In genomic region chr1:17440074-17440826, GRCh38 we compare ENCODE assay signal across 8 cellular contexts. TPM values are rescaled to one million over a fixed set of nuclear protein-coding genes. Genes with fewer than 3 reads are reported as not detected.
DNase-seq lines count a peak whose midpoint lies in the region.

No MANE protein-coding gene starts in this region.

- peak; percentile 65 for DNase-seq in activated CD4-positive, alpha-beta T cell treated with anti-CD3 and anti-CD28 coated beads, Interleukin-2, amount 10 ng/mL, durations not matched to agents 24 days and 14 days
- DNase-seq in activated CD4-positive, alpha-beta T cell treated with anti-CD3 and anti-CD28 coated beads, Interleukin-2, amount 50 U/mL, for 48 hours = no peak
- DNase-seq in activated naive CD8-positive, alpha-beta T cell treated with anti-CD3 and anti-CD28 coated beads for 36 hours = no peak
- no peak for DNase-seq in immature natural killer cell
- DNase-seq in substantia nigra (lab: John Stamatoyannopoulos, UW) = no peak
- DNase-seq in nucleus accumbens (lab: John Stamatoyannopoulos, UW) = no peak
- DNase-seq in activated CD8-positive, alpha-beta memory T cell treated with anti-CD3 and anti-CD28 coated beads for 24 hours = no peak
- DNase-seq in HUDEP-2 (lab: John Stamatoyannopoulos, UW; ENCODE audit: unreplicated experiment in 76 of 76) = no peak

- H3K27ac Mint-ChIP-seq in activated CD4-positive, alpha-beta T cell treated with anti-CD3 and anti-CD28 coated beads, Interleukin-2, amount 10 ng/mL, durations not matched to agents 24 days and 14 days = peak overlapping the region; percentile 84
- peak overlapping the region; percentile 82 for H3K27ac Mint-ChIP-seq in activated naive CD8-positive, alpha-beta T cell treated with anti-CD3 and anti-CD28 coated beads for 36 hours
- peak overlapping the region; percentile 7 to 84 (median 80) for H3K27ac Mint-ChIP-seq in immature natural killer cell

- no peaks in the 10 kb centered on the region for H3K27me3 Mint-ChIP-seq in activated CD4-positive, alpha-beta T cell treated with anti-CD3 and anti-CD28 coated beads, Interleukin-2, amount 10 ng/mL, durations not matched to agents 24 days and 14 days
- no peaks in the 10 kb centered on the region for H3K27me3 Mint-ChIP-seq in activated naive CD8-positive, alpha-beta T cell treated with anti-CD3 and anti-CD28 coated beads for 36 hours
- H3K27me3 Mint-ChIP-seq in immature natural killer cell (ENCODE audit: low read depth in 3 of 3) = peaks cover 3 to 28% (median 28%) of the 10 kb centered on the region in 3 donors

- peak overlapping the region; percentile 96 for H3K4me3 Mint-ChIP-seq in activated CD4-positive, alpha-beta T cell treated with anti-CD3 and anti-CD28 coated beads, Interleukin-2, amount 10 ng/mL, durations not matched to agents 24 days and 14 days
- peak overlapping the region; percentile 84 for H3K4me3 Mint-ChIP-seq in activated naive CD8-positive, alpha-beta T cell treated with anti-CD3 and anti-CD28 coated beads for 36 hours
- H3K4me3 Mint-ChIP-seq in immature natural killer cell = peak overlapping the region; percentile 75 to 97 (median 80)

- H3K36me3 Mint-ChIP-seq in activated CD4-positive, alpha-beta T cell treated with anti-CD3 and anti-CD28 coated beads, Interleukin-2, amount 10 ng/mL, durations not matched to agents 24 days and 14 days (ENCODE audit: low read depth) = peaks cover 24% of the 10 kb centered on the region
- peaks cover 27% of the 10 kb centered on the region for H3K36me3 Mint-ChIP-seq in activated naive CD8-positive, alpha-beta T cell treated with anti-CD3 and anti-CD28 coated beads for 36 hours
- no peaks in the 10 kb centered on the region for H3K36me3 Mint-ChIP-seq in immature natural killer cell

- intact Hi-C loops in activated CD4-positive, alpha-beta T cell treated with anti-CD3 and anti-CD28 coated beads, Interleukin-2, amount 10 ng/mL, durations not matched to agents 24 days and 14 days (cut with micrococcal nuclease) = no loop called here

- H3K4me1 Mint-ChIP-seq in activated CD4-positive, alpha-beta T cell treated with anti-CD3 and anti-CD28 coated beads, Interleukin-2, amount 10 ng/mL, durations not matched to agents 24 days and 14 days = peaks cover 34% of the 10 kb centered on the region
- H3K4me1 Mint-ChIP-seq in activated naive CD8-positive, alpha-beta T cell treated with anti-CD3 and anti-CD28 coated beads for 36 hours = peaks cover 40% of the 10 kb centered on the region
- H3K4me1 Mint-ChIP-seq in immature natural killer cell = peaks cover 29 to 33% of the 10 kb centered on the region in 2 donors

- no peaks in the 10 kb centered on the region for H3K9me3 Mint-ChIP-seq in activated CD4-positive, alpha-beta T cell treated with anti-CD3 and anti-CD28 coated beads, Interleukin-2, amount 10 ng/mL, durations not matched to agents 24 days and 14 days
- no peaks in the 10 kb centered on the region for H3K9me3 Mint-ChIP-seq in activated naive CD8-positive, alpha-beta T cell treated with anti-CD3 and anti-CD28 coated beads for 36 hours
- H3K9me3 Mint-ChIP-seq in immature natural killer cell = peaks cover 0 to 3% (median 0%) of the 10 kb centered on the region in 6 donors

- peak overlapping the region; percentile 69 for H3K27ac ChIP-seq in substantia nigra (ENCODE audit: low read depth, low read length, poor library complexity, severe bottlenecking)

RNA-seq across cellular contexts. Expression of gene RCC2, which starts 0.8 kb away (rescaled TPM):
- 225 and 234 TPM in 2 replicates for total RNA-seq in activated CD4-positive, alpha-beta T cell treated with anti-CD3 and anti-CD28 coated beads, Interleukin-2, amount 10 ng/mL, durations not matched to agents 24 days and 14 days
- total RNA-seq in activated naive CD8-positive, alpha-beta T cell treated with anti-CD3 and anti-CD28 coated beads for 36 hours = 100 to 1,000 TPM; 192 to 196 TPM
- 10 to 100 TPM; 22.8 to 35.5 (median 28.1) TPM for polyA plus RNA-seq in immature natural killer cell
